ENCODE assay signal across 2 cellular contexts in genomic region chr2:194343167-194343566, GRCh38.
TF ChIP-seq lines count a peak whose summit lies in the region.

No MANE protein-coding gene starts in this region.

TF ChIP-seq in GM23338, 12 proteins besides CTCF, POLR2A, EP300 and RAD21 (continued from another document):
- TF ChIP-seq ZNF462 (CRISPR knock-in tag; IDR thresholded peaks at IDR 0.05), result no peak
- no peak for TF ChIP-seq EZH2phosphoT487 (IDR thresholded peaks at IDR 0.05; ENCODE audit: unreplicated experiment)
- TF ChIP-seq CREB1 (CRISPR knock-in tag; IDR thresholded peaks at IDR 0.05; ENCODE audit: low read depth), result no peak
- TF ChIP-seq ZNF114 (CRISPR knock-in tag; IDR thresholded peaks at IDR 0.05), result no peak
- TF ChIP-seq EZH2 (IDR thresholded peaks at IDR 0.05; ENCODE audit: low read depth, unreplicated experiment), result no peak
- no peak for TF ChIP-seq JUNB (IDR thresholded peaks at IDR 0.05; ENCODE audit: unreplicated experiment)
- TF ChIP-seq ZNF331 (CRISPR knock-in tag; IDR thresholded peaks at IDR 0.05; ENCODE audit: low read depth), result no peak
- no peak for TF ChIP-seq STAT1 (IDR thresholded peaks at IDR 0.05; ENCODE audit: unreplicated experiment)
- no peak for TF ChIP-seq REST (IDR thresholded peaks at IDR 0.05; ENCODE audit: unreplicated experiment)
TF ChIP-seq in GM23338: peak in this region for 0.

TF ChIP-seq in GM12878, 131 proteins besides CTCF, POLR2A, EP300 and RAD21 (continued from another document):
- TF ChIP-seq NKRF (conservative IDR thresholded peaks at IDR 0.05), result no peak
- TF ChIP-seq MYC (IDR thresholded peaks at IDR 0.05; ENCODE audit: insufficient read depth, insufficient read length, insufficient replicate concordance, low read length, severe bottlenecking), result no peak
- no peak for TF ChIP-seq CBX5 (IDR thresholded peaks at IDR 0.05; ENCODE audit: low read depth)
- TF ChIP-seq DPF2 (IDR thresholded peaks at IDR 0.05), result no peak
- no peak for TF ChIP-seq SKIL (IDR thresholded peaks at IDR 0.05; ENCODE audit: low read depth, poor library complexity, severe bottlenecking)
